8 cellular contexts compared by ENCODE assay signal in the genomic region with DNA sequence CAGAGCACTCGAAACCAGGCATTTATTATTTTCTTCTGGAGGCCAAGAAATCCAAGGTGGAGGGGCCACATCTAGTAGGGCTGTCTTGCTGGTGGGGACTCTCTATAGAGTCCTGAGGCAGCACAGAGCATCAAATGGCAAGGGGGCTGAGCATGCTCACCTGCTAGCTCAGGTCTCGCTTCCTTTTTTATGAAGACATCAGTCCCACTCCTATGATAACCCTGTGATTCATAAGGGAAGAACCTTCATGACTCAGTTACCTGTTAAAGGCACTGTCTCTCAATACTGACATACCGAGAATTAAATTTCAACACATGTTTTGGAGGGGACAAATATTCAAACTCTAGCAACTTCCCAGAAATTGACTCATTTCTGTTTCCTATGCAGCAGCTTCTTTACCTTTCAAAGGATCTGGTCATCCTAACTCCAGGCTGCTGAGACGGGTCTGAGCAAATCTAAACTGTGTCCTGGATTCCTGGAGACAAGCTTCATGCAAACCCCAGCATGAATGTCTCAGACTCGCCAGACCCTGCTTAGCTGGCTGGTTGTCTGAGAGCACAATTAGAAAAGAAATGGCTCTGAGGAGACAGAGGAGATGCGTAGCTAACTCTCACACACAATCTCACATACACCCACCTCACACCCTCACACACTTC.
A peak's percentile ranks its signal among the peaks of the same experiment; 100 is the strongest.
DNase-seq lines count a peak whose midpoint lies in the region; ATAC-seq and TF ChIP-seq lines count a peak whose summit lies in the region.
"Not testable (repeated sequence)": the region's sequence is repeated elsewhere in the genome, so short reads cannot be mapped to it uniquely, and the experiment has no call there.

No MANE protein-coding gene starts in this region.

- H3K9ac ChIP-seq in OCI-LY3 (ENCODE audit: low read length); trophoblast cell (ENCODE audit: low read length): not testable (repeated sequence)

- not testable (repeated sequence) for H3K18ac ChIP-seq in trophoblast cell (ENCODE audit: low read length)

- H3K4me1 Mint-ChIP-seq in CD8-positive, alpha-beta T cell (ENCODE audit: low read depth); activated CD4-positive, alpha-beta T cell treated with anti-CD3 and anti-CD28 coated beads for 36 hours; activated T-cell treated with anti-CD3 and anti-CD28 coated beads, Interleukin-2, amount 50 U/mL, for 4 hours (ENCODE audit: low read depth); activated naive CD8-positive, alpha-beta T cell treated with anti-CD3 and anti-CD28 coated beads for 36 hours: not testable (repeated sequence)
- H3K4me1 Mint-ChIP-seq in stimulated activated naive CD8-positive, alpha-beta T cell treated with anti-CD3 and anti-CD28 coated beads, Interleukin-15, amount 100 ng/mL, for 72 hours: peaks cover 12% of the 10 kb centered on the region

- H3K4ac ChIP-seq in trophoblast cell (ENCODE audit: low read depth, low read length): not testable (repeated sequence)

- H3K27me3 Mint-ChIP-seq in CD8-positive, alpha-beta T cell (ENCODE audit: low read depth); activated CD4-positive, alpha-beta T cell treated with anti-CD3 and anti-CD28 coated beads for 36 hours; activated T-cell treated with anti-CD3 and anti-CD28 coated beads, Interleukin-2, amount 50 U/mL, for 4 hours (ENCODE audit: low read depth); activated naive CD8-positive, alpha-beta T cell treated with anti-CD3 and anti-CD28 coated beads for 36 hours; stimulated activated naive CD8-positive, alpha-beta T cell treated with anti-CD3 and anti-CD28 coated beads, Interleukin-15, amount 100 ng/mL, for 72 hours: not testable (repeated sequence)

- TF ChIP-seq CTCF in CD8-positive, alpha-beta T cell (IDR thresholded peaks at IDR 0.05); OCI-LY3 (IDR thresholded peaks at IDR 0.05; ENCODE audit: low read depth, low read length): not testable (repeated sequence)

- H2AK5ac ChIP-seq in trophoblast cell (ENCODE audit: low read length): not testable (repeated sequence)

- intact Hi-C loops in CD8-positive, alpha-beta T cell (cut with DNase I, micrococcal nuclease); activated CD4-positive, alpha-beta T cell treated with anti-CD3 and anti-CD28 coated beads for 36 hours (cut with DNase I, micrococcal nuclease): not testable (repeated sequence)

- not testable (repeated sequence) for H2BK12ac ChIP-seq in trophoblast cell (ENCODE audit: low read length)

- H2BK120ac ChIP-seq in trophoblast cell (ENCODE audit: insufficient read depth, low read length, poor library complexity): not testable (repeated sequence)

- not testable (repeated sequence) for H3K4me3 Mint-ChIP-seq in CD8-positive, alpha-beta T cell; activated CD4-positive, alpha-beta T cell treated with anti-CD3 and anti-CD28 coated beads for 36 hours; activated naive CD8-positive, alpha-beta T cell treated with anti-CD3 and anti-CD28 coated beads for 36 hours
- H3K4me3 Mint-ChIP-seq in activated T-cell treated with anti-CD3 and anti-CD28 coated beads, Interleukin-2, amount 50 U/mL, for 4 hours: peak overlapping the region; percentile 0
- H3K4me3 Mint-ChIP-seq in stimulated activated naive CD8-positive, alpha-beta T cell treated with anti-CD3 and anti-CD28 coated beads, Interleukin-15, amount 100 ng/mL, for 72 hours: peak overlapping the region; percentile 12 to 18

- not testable (repeated sequence) for H3K23ac ChIP-seq in trophoblast cell (ENCODE audit: low read length)

- H2BK5ac ChIP-seq in trophoblast cell (ENCODE audit: low read depth, low read length, poor library complexity): not testable (repeated sequence)

- not testable (repeated sequence) for H4K12ac ChIP-seq in trophoblast cell (ENCODE audit: low read depth, low read length)

- H3K4me2 ChIP-seq in OCI-LY3 (ENCODE audit: low read length): peak overlapping the region; percentile 16; the same call in 1 of the 2 replicates
- not testable (repeated sequence) for H3K4me2 ChIP-seq in trophoblast cell (ENCODE audit: low read length)

- not testable (repeated sequence) for H3K14ac ChIP-seq in trophoblast cell (ENCODE audit: low read length)

- not testable (repeated sequence) for H3K79me1 ChIP-seq in trophoblast cell (ENCODE audit: low read length)

- POLR2A ChIA-PET in CD8-positive, alpha-beta T cell (lab: Charles Lee): not testable (repeated sequence)
- POLR2A ChIA-PET in activated CD4-positive, alpha-beta T cell treated with anti-CD3 and anti-CD28 coated beads for 36 hours (lab: Charles Lee): interaction anchor here (0.6 kb wide), 1 partner anchor 305 kb away, joined by 4 read pairs; no protein-coding TSS in a partner anchor

- peak; percentile 38 for ATAC-seq in CD8-positive, alpha-beta T cell
- ATAC-seq in activated CD4-positive, alpha-beta T cell treated with anti-CD3 and anti-CD28 coated beads for 36 hours: peak; percentile 86
- ATAC-seq in activated T-cell treated with anti-CD3 and anti-CD28 coated beads, Interleukin-2, amount 50 U/mL, for 4 hours: peak; percentile 77 to 79
- ATAC-seq in esophagus mucosa: peak; percentile 67
- ATAC-seq in stimulated activated naive CD8-positive, alpha-beta T cell treated with anti-CD3 and anti-CD28 coated beads, Interleukin-15, amount 100 ng/mL, for 72 hours: peak; percentile 91

- H3K27ac ChIP-seq in CD8-positive, alpha-beta T cell (ENCODE audit: low read depth, low read length); OCI-LY3 (ENCODE audit: low read length): not testable (repeated sequence)
- peak overlapping the region; percentile 57 for H3K27ac ChIP-seq in trophoblast cell (ENCODE audit: low read depth, low read length)

- not testable (repeated sequence) for H3K27me3 ChIP-seq in CD8-positive, alpha-beta T cell (ENCODE audit: insufficient read depth, low read length); OCI-LY3 (ENCODE audit: low read depth, low read length); trophoblast cell (ENCODE audit: insufficient read depth, low read length)

- not testable (repeated sequence) for DNase-seq in CD8-positive, alpha-beta T cell; activated CD4-positive, alpha-beta T cell treated with anti-CD3 and anti-CD28 coated beads for 36 hours; activated T-cell treated with anti-CD3 and anti-CD28 coated beads, Interleukin-2, amount 50 U/mL, for 4 hours; activated naive CD8-positive, alpha-beta T cell treated with anti-CD3 and anti-CD28 coated beads for 36 hours; trophoblast cell; stimulated activated naive CD8-positive, alpha-beta T cell treated with anti-CD3 and anti-CD28 coated beads, Interleukin-15, amount 100 ng/mL, for 72 hours

- not testable (repeated sequence) for H2AFZ ChIP-seq in OCI-LY3 (ENCODE audit: low read depth, low read length); trophoblast cell (ENCODE audit: insufficient read depth, low read length, poor library complexity)

- not testable (repeated sequence) for H4K20me1 ChIP-seq in OCI-LY3 (ENCODE audit: insufficient read depth, low read length)

- H3K36me3 Mint-ChIP-seq in CD8-positive, alpha-beta T cell; activated CD4-positive, alpha-beta T cell treated with anti-CD3 and anti-CD28 coated beads for 36 hours (ENCODE audit: low read depth); activated T-cell treated with anti-CD3 and anti-CD28 coated beads, Interleukin-2, amount 50 U/mL, for 4 hours (ENCODE audit: insufficient read depth); activated naive CD8-positive, alpha-beta T cell treated with anti-CD3 and anti-CD28 coated beads for 36 hours: not testable (repeated sequence)

- not testable (repeated sequence) for H4K8ac ChIP-seq in trophoblast cell (ENCODE audit: low read depth, low read length)

- not testable (repeated sequence) for H3K27ac Mint-ChIP-seq in CD8-positive, alpha-beta T cell
- peak overlapping the region; percentile 40 for H3K27ac Mint-ChIP-seq in activated CD4-positive, alpha-beta T cell treated with anti-CD3 and anti-CD28 coated beads for 36 hours
- peak overlapping the region; percentile 54 for H3K27ac Mint-ChIP-seq in activated naive CD8-positive, alpha-beta T cell treated with anti-CD3 and anti-CD28 coated beads for 36 hours
- peak overlapping the region; percentile 1 to 3 for H3K27ac Mint-ChIP-seq in stimulated activated naive CD8-positive, alpha-beta T cell treated with anti-CD3 and anti-CD28 coated beads, Interleukin-15, amount 100 ng/mL, for 72 hours

- H3K9me3 Mint-ChIP-seq in CD8-positive, alpha-beta T cell; activated CD4-positive, alpha-beta T cell treated with anti-CD3 and anti-CD28 coated beads for 36 hours (ENCODE audit: low read depth); activated T-cell treated with anti-CD3 and anti-CD28 coated beads, Interleukin-2, amount 50 U/mL, for 4 hours; activated naive CD8-positive, alpha-beta T cell treated with anti-CD3 and anti-CD28 coated beads for 36 hours; stimulated activated naive CD8-positive, alpha-beta T cell treated with anti-CD3 and anti-CD28 coated beads, Interleukin-15, amount 100 ng/mL, for 72 hours: not testable (repeated sequence)

- CTCF ChIA-PET in CD8-positive, alpha-beta T cell (lab: Charles Lee); activated CD4-positive, alpha-beta T cell treated with anti-CD3 and anti-CD28 coated beads for 36 hours (lab: Charles Lee): not testable (repeated sequence)

- H3K4me3 ChIP-seq in CD8-positive, alpha-beta T cell (ENCODE audit: low read depth, low read length); OCI-LY3 (ENCODE audit: low read length); trophoblast cell (ENCODE audit: low read depth, low read length): not testable (repeated sequence)

- peak overlapping the region; percentile 28 for H4K91ac ChIP-seq in trophoblast cell (ENCODE audit: low read depth, low read length)

- H3K79me2 ChIP-seq in OCI-LY3 (ENCODE audit: low read length); trophoblast cell (ENCODE audit: control insufficient read depth, insufficient read depth, low read length, poor library complexity): not testable (repeated sequence)

- not testable (repeated sequence) for H3K9me3 ChIP-seq in CD8-positive, alpha-beta T cell (ENCODE audit: low read length); OCI-LY3 (ENCODE audit: insufficient read depth, low read length); trophoblast cell (ENCODE audit: insufficient read depth, low read depth, low read length)

- no CpG with 5 or more reads among the region's 6 CpGs for WGBS in trophoblast cell (ENCODE audit: extremely low coverage, insufficient coverage, insufficient read length)

- not testable (repeated sequence) for H3K36me3 ChIP-seq in CD8-positive, alpha-beta T cell (ENCODE audit: insufficient read depth, low read length); OCI-LY3 (replicated peaks; ENCODE audit: low read depth, low read length); trophoblast cell (ENCODE audit: control insufficient read depth in 1 of 2, insufficient read depth in 2 of 2, low read length in 2 of 2)

- H3K4me1 ChIP-seq in CD8-positive, alpha-beta T cell (ENCODE audit: insufficient read depth, low read length); OCI-LY3 (ENCODE audit: low read length); trophoblast cell (ENCODE audit: control insufficient read depth in 1 of 2, insufficient read depth in 2 of 2, low read length in 2 of 2): not testable (repeated sequence)

Comparison
In these comparisons a context has a peak if more than half of its experiments do, and no peak if none do; other contexts are left out.
1. ATAC-seq: peak in every context shown above with its lines; median percentile 91 in stimulated activated naive CD8-positive, alpha-beta T cell treated with anti-CD3 and anti-CD28 coated beads, Interleukin-15, amount 100 ng/mL, for 72 hours; 86 in activated CD4-positive, alpha-beta T cell treated with anti-CD3 and anti-CD28 coated beads for 36 hours; 78 in activated T-cell treated with anti-CD3 and anti-CD28 coated beads, Interleukin-2, amount 50 U/mL, for 4 hours; 67 in esophagus mucosa; 38 in CD8-positive, alpha-beta T cell.